In genomic region chr13:26558912-26559485, GRCh38 we compare ENCODE assay signal across 10 cellular contexts. TPM values are rescaled to one million over a fixed set of nuclear protein-coding genes. Genes with fewer than 3 reads are reported as not detected.
DNase-seq lines count a peak whose midpoint lies in the region; ATAC-seq and TF ChIP-seq lines count a peak whose summit lies in the region.
"Had no signal": no experiment of that assay in that cellular context is flagged by ENCODE, and none has a peak within 500 bp of the region (broad histone marks: within the 10 kb centered on the region; RNA-seq: fewer than 3 reads in every experiment).

No MANE protein-coding gene starts in this region.

- peaks cover 9% of the 10 kb centered on the region for H3K9me3 Mint-ChIP-seq in GM23338

- H3K27ac Mint-ChIP-seq in GM23338: no peak overlapping the region

- no peak overlapping the region for H2BK15ac ChIP-seq in mesendoderm (replicated peaks; ENCODE audit: low read depth)

- no CpG with 5 or more reads among the region's 3 CpGs for WGBS in mesendoderm (ENCODE audit: extremely low coverage, insufficient coverage, low lambda C conversion rate)
- WGBS in upper lobe of left lung, 2 donors: 55 to 59% methylated on average over 3 of the region's 3 CpGs

- no peaks in the 10 kb centered on the region for H3K9me3 ChIP-seq in adipocyte (ENCODE audit: control insufficient read depth, low read length)
- H3K9me3 ChIP-seq in upper lobe of left lung: no peaks in the 10 kb centered on the region
- H3K9me3 ChIP-seq: esophagus squamous epithelium had no signal

- H3K79me2 ChIP-seq in ACC112 (ENCODE audit: control insufficient read depth, insufficient read depth, low read length, unreplicated experiment): peaks cover 52% of the 10 kb centered on the region
- H3K79me2 ChIP-seq in GM23338 (replicated peaks; ENCODE audit: insufficient read depth): peaks cover 40% of the 10 kb centered on the region
- peaks cover 5% of the 10 kb centered on the region for H3K79me2 ChIP-seq in mesendoderm (ENCODE audit: control insufficient read depth, insufficient read depth, low read length)

- H3K4me2 ChIP-seq in GM23338 (peak overlapping the region; percentile 79), mesendoderm (ENCODE audit: low read length) (no peak overlapping the region)

- peak; percentile 4; the same call in 1 of the 3 replicates for ATAC-seq in GM23338
- ATAC-seq in upper lobe of left lung (ENCODE audit: low FRiP score in 2 of 2): no peak
- no peak for ATAC-seq in HG03039 (IDR thresholded peaks at IDR 0.05; ENCODE audit: unreplicated experiment)

- H3K18ac ChIP-seq in mesendoderm (ENCODE audit: low read length): no peak overlapping the region

- H4K5ac ChIP-seq in mesendoderm (ENCODE audit: low read length): no peak overlapping the region

- H3K27ac ChIP-seq in ACC112 (ENCODE audit: low read depth, low read length): no peak overlapping the region
- no peak overlapping the region for H3K27ac ChIP-seq in GM23338 (ENCODE audit: low read depth)
- no peak overlapping the region for H3K27ac ChIP-seq in mesendoderm (ENCODE audit: low read depth, low read length)
- no peak overlapping the region for H3K27ac ChIP-seq in upper lobe of left lung

- H3K79me1 ChIP-seq in mesendoderm (ENCODE audit: low read length): peaks cover 15% of the 10 kb centered on the region

- peak overlapping the region; percentile 86 for H3K4me3 Mint-ChIP-seq in GM23338

- H2BK5ac ChIP-seq in mesendoderm (ENCODE audit: low read length): no peak overlapping the region

- TF ChIP-seq CTCF in GM23338 (conservative IDR thresholded peaks at IDR 0.05; ENCODE audit: low read depth in 2 of 2) (no peak), upper lobe of left lung (IDR thresholded peaks at IDR 0.05) (no peak)

- no peak overlapping the region for H2AK5ac ChIP-seq in mesendoderm (ENCODE audit: low read length)

- no peak overlapping the region for H3K56ac ChIP-seq in mesendoderm (ENCODE audit: low read length)

- H3K9me2 ChIP-seq in GM23338 (ENCODE audit: insufficient read depth): no peaks in the 10 kb centered on the region; the same call in 1 of the 2 replicates

- peaks cover 11% of the 10 kb centered on the region for H3K27me3 Mint-ChIP-seq in GM23338 (ENCODE audit: insufficient read depth, low read depth, poor library complexity)

- H3K9ac ChIP-seq in adipocyte (ENCODE audit: low read length) (peak overlapping the region; percentile 91), mesendoderm (ENCODE audit: low read length) (no peak overlapping the region)

- H4K8ac ChIP-seq in mesendoderm (ENCODE audit: low read depth, low read length): no peak overlapping the region

- H3K23ac ChIP-seq in mesendoderm (ENCODE audit: low read length): no peak overlapping the region

- H2AFZ ChIP-seq in ACC112 (ENCODE audit: low read length, unreplicated experiment) (peak overlapping the region; percentile 67), GM23338 (no peak overlapping the region)

- no peaks in the 10 kb centered on the region; the same call in 2 of the 3 replicates for H3K36me3 Mint-ChIP-seq in GM23338 (ENCODE audit: low read depth)

- H3K27me3 ChIP-seq in ACC112 (ENCODE audit: insufficient read depth, low read length) (no peaks in the 10 kb centered on the region), GM23338 (ENCODE audit: insufficient read depth) (peaks cover 39% of the 10 kb centered on the region), adipocyte (replicated peaks; ENCODE audit: control insufficient read depth, insufficient read depth, low read length) (no peaks in the 10 kb centered on the region), mesendoderm (ENCODE audit: insufficient read depth, low read length, poor library complexity) (no peaks in the 10 kb centered on the region), upper lobe of left lung (peaks cover 0 to 7% (median 2%) of the 10 kb centered on the region in 4 donors)

- DNase-seq in GM23338 (ENCODE audit: low spot score): peak; percentile 51
- peak; percentile 15 for DNase-seq in adipocyte (ENCODE audit: low read depth)
- DNase-seq in mesendoderm: peak; percentile 37
- no peak for DNase-seq in C1 segment of cervical spinal cord (lab: John Stamatoyannopoulos, UW)
- DNase-seq in upper lobe of left lung: no peak
- DNase-seq in GOT3 (lab: John Stamatoyannopoulos, UW): no peak
- DNase-seq: esophagus squamous epithelium, SHP77 had no signal

- H2BK120ac ChIP-seq in mesendoderm (ENCODE audit: low read depth, low read length): no peak overlapping the region

- peaks cover 19% of the 10 kb centered on the region for H3K4me1 ChIP-seq in ACC112 (ENCODE audit: control insufficient read depth, insufficient read depth, low read length, unreplicated experiment)
- peaks cover 24% of the 10 kb centered on the region for H3K4me1 ChIP-seq in GM23338 (ENCODE audit: insufficient read depth)
- peaks cover 46% of the 10 kb centered on the region for H3K4me1 ChIP-seq in adipocyte (ENCODE audit: control insufficient read depth, insufficient read depth, low read length)
- peaks cover 2% of the 10 kb centered on the region for H3K4me1 ChIP-seq in mesendoderm (ENCODE audit: control insufficient read depth, low read depth, low read length)
- H3K4me1 ChIP-seq in upper lobe of left lung: peaks cover 11 to 18% (median 14%) of the 10 kb centered on the region in 4 donors

- no peak overlapping the region for H3K4ac ChIP-seq in mesendoderm (ENCODE audit: low read depth, low read length)

- no peak for TF ChIP-seq EP300 in upper lobe of left lung (IDR thresholded peaks at IDR 0.05)

- no peak for TF ChIP-seq POLR2A in upper lobe of left lung (IDR thresholded peaks at IDR 0.05)

- H3K36me3 ChIP-seq in ACC112 (ENCODE audit: insufficient read depth, low read length): no peaks in the 10 kb centered on the region
- no peaks in the 10 kb centered on the region for H3K36me3 ChIP-seq in GM23338 (ENCODE audit: insufficient read depth)
- no peaks in the 10 kb centered on the region for H3K36me3 ChIP-seq in adipocyte (ENCODE audit: control insufficient read depth, insufficient read depth, low read length, severe bottlenecking)
- H3K36me3 ChIP-seq in mesendoderm (ENCODE audit: control insufficient read depth, insufficient read depth, low read length): no peaks in the 10 kb centered on the region
- H3K36me3 ChIP-seq in upper lobe of left lung: no peaks in the 10 kb centered on the region
- H3K36me3 ChIP-seq: esophagus squamous epithelium had no signal

- no peaks in the 10 kb centered on the region for H3F3A ChIP-seq in GM23338 (replicated peaks; ENCODE audit: low read depth)

- peaks cover 14% of the 10 kb centered on the region for H3K4me1 Mint-ChIP-seq in GM23338

- H3K4me3 ChIP-seq in ACC112 (ENCODE audit: low read depth, low read length) (peak overlapping the region; percentile 88), GM23338 (peak overlapping the region; percentile 77), adipocyte (ENCODE audit: low read length) (peak overlapping the region; percentile 89), mesendoderm (ENCODE audit: low read length) (no peak overlapping the region), upper lobe of left lung (peak overlapping the region in 2 of 4 donors; percentile 71 to 73)

- peaks cover 18% of the 10 kb centered on the region for H4K20me1 ChIP-seq in GM23338 (replicated peaks; ENCODE audit: insufficient read depth)

TF ChIP-seq in GM23338, 12 proteins besides CTCF, POLR2A, EP300 and RAD21 (continues in another document):
- TF ChIP-seq STAT1 (IDR thresholded peaks at IDR 0.05; ENCODE audit: unreplicated experiment) (no peak), NANOG (IDR thresholded peaks at IDR 0.05; ENCODE audit: borderline replicate concordance) (no peak), EZH2 (IDR thresholded peaks at IDR 0.05; ENCODE audit: low read depth, unreplicated experiment) (no peak), POLR2AphosphoS5 (IDR thresholded peaks at IDR 0.05; ENCODE audit: low read depth) (no peak), REST (IDR thresholded peaks at IDR 0.05; ENCODE audit: unreplicated experiment) (no peak), CREB1 (CRISPR knock-in tag; IDR thresholded peaks at IDR 0.05; ENCODE audit: low read depth) (no peak)

RNA-seq across cellular contexts. Expression of gene WASF3, which starts 1.5 kb away (rescaled TPM):
- 20.7 and 21.0 TPM in 2 replicates for total RNA-seq in GM23338 (2014; rRNA removed; shearing (Covaris generic))
- polyA plus RNA-seq in GM23338 (2016; fragmentation: Nextera tagmentation; extraction: Ambion mirVana): 9.9 and 10.5 TPM in 2 replicates
- polyA plus RNA-seq in mesendoderm (2013, experiment 1 of 2): 12.5 TPM
- 13.1 TPM for polyA plus RNA-seq in mesendoderm (2013, experiment 2 of 2)
- total RNA-seq in upper lobe of left lung: 10 to 100 TPM; 12.6 to 23.0 (median 20.2) TPM

Comparison
In these comparisons a context has a peak if more than half of its experiments do, and no peak if none do; other contexts are left out.
1. DNase-seq: peak in GM23338 (single experiment), adipocyte (single experiment) and mesendoderm (single experiment); none in C1 segment of cervical spinal cord (0 of 14), upper lobe of left lung (0 of 2) and GOT3 (single experiment).